1 cellular context compared by ENCODE assay signal in genomic region chr14:24188251-24189058, GRCh38.
TF ChIP-seq lines count a peak whose summit lies in the region.

Gene IPO4 (minus strand): TSS chr14:24188816. CDS start chr14:24188787, 29 bp downstream.

TF ChIP-seq in HepG2, 621 proteins besides CTCF, POLR2A, EP300 and RAD21 (continued from another document and continues in another):
- TF ChIP-seq TRAFD1 (CRISPR knock-in tag; IDR thresholded peaks at IDR 0.05; ENCODE audit: borderline replicate concordance) (peak; percentile 99), HIC2 (CRISPR knock-in tag; IDR thresholded peaks at IDR 0.05; ENCODE audit: low read depth) (peak; percentile 76), POGZ (CRISPR knock-in tag; IDR thresholded peaks at IDR 0.05) (peak; percentile 99), SAFB2 (CRISPR knock-in tag; IDR thresholded peaks at IDR 0.05; ENCODE audit: borderline replicate concordance, low read depth) (peak; percentile 99; the same call in 1 of the 2 replicates), NR2F2 (IDR thresholded peaks at IDR 0.05; ENCODE audit: borderline replicate concordance, low read depth) (no peak), ZNF557 (CRISPR knock-in tag; IDR thresholded peaks at IDR 0.05) (peak; percentile 90; the same call in 1 of the 2 replicates), BRCA1 (CRISPR knock-in tag; IDR thresholded peaks at IDR 0.05) (peak; percentile 96), HNF4A (CRISPR knock-in tag; IDR thresholded peaks at IDR 0.05) (peak; percentile 71), GMEB1 (CRISPR knock-in tag; IDR thresholded peaks at IDR 0.05; ENCODE audit: borderline replicate concordance) (peak; percentile 91; the same call in 1 of the 2 replicates), ZNF280B (CRISPR knock-in tag; IDR thresholded peaks at IDR 0.05; ENCODE audit: borderline replicate concordance) (peak; percentile 99), KLF11 (CRISPR knock-in tag; IDR thresholded peaks at IDR 0.05) (peak; percentile 98; the same call in 1 of the 2 replicates), ZFP36L2 (CRISPR knock-in tag; IDR thresholded peaks at IDR 0.05) (peak; percentile 85), EHMT2 (IDR thresholded peaks at IDR 0.05; ENCODE audit: borderline replicate concordance, low read depth, low read length) (peak; percentile 89; the same call in 1 of the 2 replicates), E2F1 (CRISPR knock-in tag; IDR thresholded peaks at IDR 0.05) (peak; percentile 90), ZSCAN25 (CRISPR knock-in tag; IDR thresholded peaks at IDR 0.05) (peak; percentile 93), ZNF138 (CRISPR knock-in tag; IDR thresholded peaks at IDR 0.05; ENCODE audit: low read depth) (peak; percentile 98), SIN3A (IDR thresholded peaks at IDR 0.05; ENCODE audit: borderline replicate concordance, low read depth, low read length) (peak; percentile 100), NR1H2 (CRISPR knock-in tag; IDR thresholded peaks at IDR 0.05; ENCODE audit: borderline replicate concordance, low read depth) (peak; percentile 74; the same call in 1 of the 2 replicates), ZNF12 (CRISPR knock-in tag; IDR thresholded peaks at IDR 0.05) (peak; percentile 86), ZSCAN29 (CRISPR knock-in tag; conservative IDR thresholded peaks at IDR 0.05) (0 out of 2 replicates have a peak, but pooled peaks have one; percentile 86), ZNF790 (CRISPR knock-in tag; IDR thresholded peaks at IDR 0.05; ENCODE audit: borderline replicate concordance) (peak; percentile 88), ZUFSP (CRISPR knock-in tag; IDR thresholded peaks at IDR 0.05; ENCODE audit: borderline replicate concordance) (no peak), ZNF329 (CRISPR knock-in tag; IDR thresholded peaks at IDR 0.05; ENCODE audit: low read depth) (peak; percentile 92), KLF16 (CRISPR knock-in tag; IDR thresholded peaks at IDR 0.05) (peak; percentile 97 to 100), ZNF780A (CRISPR knock-in tag; IDR thresholded peaks at IDR 0.05) (no peak), CEBPG (CRISPR knock-in tag; IDR thresholded peaks at IDR 0.05) (peak; percentile 84), ELF1 (CRISPR knock-in tag; IDR thresholded peaks at IDR 0.05) (peak; percentile 97), MAFG (CRISPR knock-in tag; IDR thresholded peaks at IDR 0.05) (no peak), POLR2G (IDR thresholded peaks at IDR 0.05; ENCODE audit: low read depth, low read length) (peak; percentile 100), RXRB (CRISPR knock-in tag; IDR thresholded peaks at IDR 0.05; ENCODE audit: borderline replicate concordance) (peak; percentile 97), HOXA9 (CRISPR knock-in tag; IDR thresholded peaks at IDR 0.05; ENCODE audit: borderline replicate concordance) (no peak), ZNF501 (CRISPR knock-in tag; IDR thresholded peaks at IDR 0.05) (peak; percentile 100), ZNF354B (CRISPR knock-in tag; IDR thresholded peaks at IDR 0.05) (peak; percentile 98), ZNF230 (CRISPR knock-in tag; IDR thresholded peaks at IDR 0.05) (no peak; the same call in 1 of the 2 replicates), TMF1 (CRISPR knock-in tag; IDR thresholded peaks at IDR 0.05; ENCODE audit: low read depth) (peak; percentile 95), KAT8 (CRISPR knock-in tag; IDR thresholded peaks at IDR 0.05) (peak; percentile 100), ZNF766 (CRISPR knock-in tag; IDR thresholded peaks at IDR 0.05; ENCODE audit: borderline replicate concordance) (peak; percentile 97), THAP8 (CRISPR knock-in tag; IDR thresholded peaks at IDR 0.05; ENCODE audit: borderline replicate concordance) (peak; percentile 99; the same call in 1 of the 2 replicates), CREBL2 (CRISPR knock-in tag; IDR thresholded peaks at IDR 0.05; ENCODE audit: borderline replicate concordance) (peak; percentile 98; the same call in 1 of the 2 replicates), HHEX (CRISPR knock-in tag; IDR thresholded peaks at IDR 0.05) (peak; percentile 82), HNRNPH1 (optimal IDR thresholded peaks at IDR 0.05; ENCODE audit: low read depth, low read length) (peak; percentile 94), SCMH1 (CRISPR knock-in tag; IDR thresholded peaks at IDR 0.05; ENCODE audit: borderline replicate concordance) (no peak), FOXP1 (IDR thresholded peaks at IDR 0.05) (no peak), FOXP1 (CRISPR knock-in tag; IDR thresholded peaks at IDR 0.05) (peak; percentile 70)
- TF ChIP-seq, protein P1, sequence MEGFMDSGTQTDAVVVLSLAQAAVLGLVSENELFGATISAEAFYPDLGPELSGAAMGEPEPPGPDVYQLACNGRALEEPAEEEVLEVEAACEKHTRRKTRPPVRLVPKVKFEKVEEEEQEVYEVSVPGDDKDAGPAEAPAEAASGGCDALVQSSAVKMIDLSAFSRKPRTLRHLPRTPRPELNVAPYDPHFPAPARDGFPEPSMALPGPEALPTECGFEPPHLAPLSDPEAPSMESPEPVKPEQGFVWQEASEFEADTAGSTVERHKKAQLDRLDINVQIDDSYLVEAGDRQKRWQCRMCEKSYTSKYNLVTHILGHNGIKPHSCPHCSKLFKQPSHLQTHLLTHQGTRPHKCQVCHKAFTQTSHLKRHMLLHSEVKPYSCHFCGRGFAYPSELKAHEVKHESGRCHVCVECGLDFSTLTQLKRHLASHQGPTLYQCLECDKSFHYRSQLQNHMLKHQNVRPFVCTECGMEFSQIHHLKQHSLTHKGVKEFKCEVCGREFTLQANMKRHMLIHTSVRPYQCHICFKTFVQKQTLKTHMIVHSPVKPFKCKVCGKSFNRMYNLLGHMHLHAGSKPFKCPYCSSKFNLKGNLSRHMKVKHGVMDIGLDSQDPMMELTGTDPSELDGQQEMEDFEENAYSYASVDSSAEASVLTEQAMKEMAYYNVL (CRISPR knock-in tag; IDR thresholded peaks at IDR 0.05; ENCODE audit: borderline replicate concordance), result peak; percentile 95
- TF ChIP-seq, protein P2, sequence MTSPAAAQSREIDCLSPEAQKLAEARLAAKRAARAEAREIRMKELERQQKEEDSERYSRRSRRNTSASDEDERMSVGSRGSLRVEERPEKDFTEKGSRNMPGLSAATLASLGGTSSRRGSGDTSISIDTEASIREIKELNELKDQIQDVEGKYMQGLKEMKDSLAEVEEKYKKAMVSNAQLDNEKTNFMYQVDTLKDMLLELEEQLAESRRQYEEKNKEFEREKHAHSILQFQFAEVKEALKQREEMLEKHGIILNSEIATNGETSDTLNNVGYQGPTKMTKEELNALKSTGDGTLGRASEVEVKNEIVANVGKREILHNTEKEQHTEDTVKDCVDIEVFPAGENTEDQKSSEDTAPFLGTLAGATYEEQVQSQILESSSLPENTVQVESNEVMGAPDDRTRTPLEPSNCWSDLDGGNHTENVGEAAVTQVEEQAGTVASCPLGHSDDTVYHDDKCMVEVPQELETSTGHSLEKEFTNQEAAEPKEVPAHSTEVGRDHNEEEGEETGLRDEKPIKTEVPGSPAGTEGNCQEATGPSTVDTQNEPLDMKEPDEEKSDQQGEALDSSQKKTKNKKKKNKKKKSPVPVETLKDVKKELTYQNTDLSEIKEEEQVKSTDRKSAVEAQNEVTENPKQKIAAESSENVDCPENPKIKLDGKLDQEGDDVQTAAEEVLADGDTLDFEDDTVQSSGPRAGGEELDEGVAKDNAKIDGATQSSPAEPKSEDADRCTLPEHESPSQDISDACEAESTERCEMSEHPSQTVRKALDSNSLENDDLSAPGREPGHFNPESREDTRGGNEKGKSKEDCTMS (CRISPR knock-in tag; conservative IDR thresholded peaks at IDR 0.05), result peak; percentile 66; the same call in 1 of the 2 replicates
- TF ChIP-seq, protein P3, sequence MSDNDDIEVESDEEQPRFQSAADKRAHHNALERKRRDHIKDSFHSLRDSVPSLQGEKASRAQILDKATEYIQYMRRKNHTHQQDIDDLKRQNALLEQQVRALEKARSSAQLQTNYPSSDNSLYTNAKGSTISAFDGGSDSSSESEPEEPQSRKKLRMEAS (IDR thresholded peaks at IDR 0.05), result no peak
- TF ChIP-seq, protein P4, sequence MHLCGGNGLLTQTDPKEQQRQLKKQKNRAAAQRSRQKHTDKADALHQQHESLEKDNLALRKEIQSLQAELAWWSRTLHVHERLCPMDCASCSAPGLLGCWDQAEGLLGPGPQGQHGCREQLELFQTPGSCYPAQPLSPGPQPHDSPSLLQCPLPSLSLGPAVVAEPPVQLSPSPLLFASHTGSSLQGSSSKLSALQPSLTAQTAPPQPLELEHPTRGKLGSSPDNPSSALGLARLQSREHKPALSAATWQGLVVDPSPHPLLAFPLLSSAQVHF (CRISPR knock-in tag; IDR thresholded peaks at IDR 0.05), result no peak
